ENCODE assay signal across 30 cellular contexts in the genomic region with DNA sequence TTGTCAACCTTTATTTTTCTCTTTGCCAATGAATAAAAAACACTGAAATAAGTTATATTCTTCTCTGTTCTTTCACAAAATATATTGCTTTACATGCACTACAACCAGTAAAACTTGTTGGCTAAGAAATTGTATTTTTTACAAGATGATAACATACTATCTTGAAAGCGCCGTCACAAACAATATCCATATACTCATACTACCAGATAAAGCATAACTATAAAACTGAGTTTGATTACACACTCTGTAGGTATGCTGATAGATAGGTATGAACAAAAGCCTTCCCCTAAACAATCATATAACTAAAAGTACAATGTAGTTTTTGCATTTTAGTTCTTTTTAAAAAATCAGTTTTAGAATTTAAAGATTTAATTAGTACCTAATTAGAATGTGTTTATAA.
"Had no signal": no experiment of that assay in that cellular context is flagged by ENCODE, and none has a peak within 500 bp of the region (broad histone marks: within the 10 kb centered on the region; RNA-seq: fewer than 3 reads in every experiment).

No MANE protein-coding gene starts in this region.

- H3K4me3 ChIP-seq: heart right ventricle, hepatocyte, left lung, lower lobe of right lung, neural progenitor cell, psoas muscle, right lobe of liver, stomach, suprapubic skin, thoracic aorta, tibial artery, upper lobe of right lung had no signal

- H3K9ac ChIP-seq: neural progenitor cell, parathyroid adenoma had no signal

- H3K9me3 ChIP-seq: heart right ventricle, left lung, lower lobe of right lung, neutrophil, psoas muscle, right lobe of liver, stomach, suprapubic skin, thoracic aorta, tibial artery, upper lobe of right lung had no signal

- H3K27me3 ChIP-seq: heart right ventricle, hepatocyte, left lung, neural progenitor cell, neutrophil, right lobe of liver, stomach, suprapubic skin, tibial artery, upper lobe of right lung had no signal

- FAIRE-seq: urothelium cell line had no signal

- H3K4me1 ChIP-seq: left lung, neural progenitor cell, parathyroid adenoma, psoas muscle, right lobe of liver, stomach had no signal

- DNase-seq: heart right ventricle; islet precursor cell; kidney glomerular epithelial cell; left cardiac atrium; left lung; lower lobe of right lung; mammary epithelial cell; mesenchymal stem cell; naive B cell; natural killer cell; nephron progenitor cell; occipital lobe; psoas muscle; right lobe of liver; stimulated activated CD4-positive, alpha-beta T cell treated with anti-CD3 and anti-CD28 coated beads, Interleukin-12 subunit alpha, Interleukin-12 subunit beta, amount 100 ng/mL, for 4 hours; stimulated activated CD4-positive, alpha-beta T cell treated with anti-CD3 and anti-CD28 coated beads, Interleukin-15, amount 100 ng/mL, for 24 hours; stimulated activated CD4-positive, alpha-beta T cell treated with anti-CD3 and anti-CD28 coated beads, Interleukin-2, amount 100 ng/mL, for 24 hours; stimulated activated CD4-positive, alpha-beta T cell treated with anti-CD3 and anti-CD28 coated beads, Interleukin-4, amount 100 ng/mL, for 1 hour; stimulated activated naive B cell treated with anti-CD40 and anti-IgM and Interleukin-4, amounts not matched to agents 10 μg/mL and 1 μg/mL and 100 μg/mL, for 72 hours; stimulated activated naive CD8-positive, alpha-beta T cell treated with anti-CD3 and anti-CD28 coated beads, Interleukin-15, Interleukin-2, amounts not matched to agents 100 U/mL and 50 U/mL, for 24 hours; stomach; tibial artery; upper lobe of right lung had no signal

- H3K27ac ChIP-seq: heart right ventricle, hepatocyte, left lung, lower lobe of right lung, neural progenitor cell, neutrophil, parathyroid adenoma, psoas muscle, right lobe of liver, stomach, suprapubic skin, thoracic aorta, tibial artery, upper lobe of right lung had no signal

- ATAC-seq: heart right ventricle; left cardiac atrium; left lung; lower lobe of right lung; natural killer cell; psoas muscle; right lobe of liver; stimulated activated naive B cell treated with anti-CD40 and anti-IgM and Interleukin-4, amounts not matched to agents 10 μg/mL and 1 μg/mL and 100 μg/mL, for 72 hours; stimulated activated naive CD8-positive, alpha-beta T cell treated with anti-CD3 and anti-CD28 coated beads, Interleukin-15, Interleukin-2, amounts not matched to agents 100 U/mL and 50 U/mL, for 24 hours; upper lobe of right lung had no signal

- H3K36me3 ChIP-seq: heart right ventricle, left lung, lower lobe of right lung, neural progenitor cell, neutrophil, right lobe of liver, stomach, suprapubic skin, thoracic aorta, tibial artery, upper lobe of right lung had no signal
